ENCODE assay signal across 8 cellular contexts in genomic region chr17:47279062-47279801, GRCh38. TPM values are rescaled to one million over a fixed set of nuclear protein-coding genes. Genes with fewer than 3 reads are reported as not detected.
DNase-seq lines count a peak whose midpoint lies in the region; ATAC-seq, FAIRE-seq and TF ChIP-seq lines count a peak whose summit lies in the region.

No MANE protein-coding gene starts in this region.

- no peak overlapping the region for H3K4me3 Mint-ChIP-seq in neural progenitor cell
- H3K4me3 Mint-ChIP-seq in activated CD8-positive, alpha-beta memory T cell treated with anti-CD3 and anti-CD28 coated beads, Interleukin-2, amount 10 ng/mL, durations not matched to agents 7 days and 5 days: no peak overlapping the region

- no peaks in the 10 kb centered on the region for H4K20me1 ChIP-seq in OCI-LY3 (ENCODE audit: insufficient read depth, low read length)
- H4K20me1 ChIP-seq in neural progenitor cell (ENCODE audit: low read depth): no peaks in the 10 kb centered on the region

- H3K27ac ChIP-seq in OCI-LY3 (ENCODE audit: low read length): peak overlapping the region; percentile 65
- H3K27ac ChIP-seq in neural progenitor cell: no peak overlapping the region

- TF ChIP-seq POLR2A in GM12891 (IDR thresholded peaks at IDR 0.05; ENCODE audit: low read depth, low read length): no peak

- CTCF ChIA-PET in activated CD8-positive, alpha-beta memory T cell treated with anti-CD3 and anti-CD28 coated beads, Interleukin-2, amount 10 ng/mL, durations not matched to agents 7 days and 5 days (lab: Charles Lee): no interaction called here

- peak overlapping the region; percentile 71 for H3K4me3 ChIP-seq in OCI-LY3 (ENCODE audit: low read length)
- no peak overlapping the region for H3K4me3 ChIP-seq in epithelial cell of proximal tubule (ENCODE audit: low read depth, low read length)
- H3K4me3 ChIP-seq in neural progenitor cell: no peak overlapping the region

- H3K9me3 Mint-ChIP-seq in neural progenitor cell: no peaks in the 10 kb centered on the region
- no peaks in the 10 kb centered on the region for H3K9me3 Mint-ChIP-seq in activated CD8-positive, alpha-beta memory T cell treated with anti-CD3 and anti-CD28 coated beads, Interleukin-2, amount 10 ng/mL, durations not matched to agents 7 days and 5 days (ENCODE audit: low read depth)

- H3K4me2 ChIP-seq in OCI-LY3 (ENCODE audit: low read length): peak overlapping the region; percentile 98
- H3K4me2 ChIP-seq in neural progenitor cell: no peak overlapping the region

- H3K4me1 ChIP-seq in OCI-LY3 (ENCODE audit: low read length): peaks cover 46% of the 10 kb centered on the region
- peaks cover 20% of the 10 kb centered on the region for H3K4me1 ChIP-seq in neural progenitor cell

- H3K36me3 Mint-ChIP-seq in neural progenitor cell: no peaks in the 10 kb centered on the region
- H3K36me3 Mint-ChIP-seq in activated CD8-positive, alpha-beta memory T cell treated with anti-CD3 and anti-CD28 coated beads, Interleukin-2, amount 10 ng/mL, durations not matched to agents 7 days and 5 days: no peaks in the 10 kb centered on the region

- DNase-seq in GM12891 (ENCODE audit: insufficient read length, low spot score) (peak; percentile 61), epithelial cell of proximal tubule (ENCODE audit: low read depth) (peak; percentile 100), neural progenitor cell (ENCODE audit: low spot score) (no peak), middle frontal gyrus (ENCODE audit: extremely low spot score, low spot score) (no peak)
- DNase-seq in activated CD4-positive, alpha-beta T cell treated with anti-CD3 and anti-CD28 coated beads, Interleukin-2, amount 50 U/mL, for 4 hours: no peak
- DNase-seq in activated CD8-positive, alpha-beta memory T cell treated with anti-CD3 and anti-CD28 coated beads, Interleukin-2, amount 10 ng/mL, durations not matched to agents 7 days and 5 days: no peak

- H2AFZ ChIP-seq in OCI-LY3 (ENCODE audit: low read depth, low read length): peak overlapping the region; percentile 57
- H2AFZ ChIP-seq in neural progenitor cell (replicated peaks): no peak overlapping the region

- TF ChIP-seq CTCF in OCI-LY3 (IDR thresholded peaks at IDR 0.05; ENCODE audit: low read depth, low read length) (no peak), epithelial cell of proximal tubule (conservative IDR thresholded peaks at IDR 0.05; ENCODE audit: low read depth, low read length) (peak; percentile 23), neural progenitor cell (IDR thresholded peaks at IDR 0.05) (no peak)

- FAIRE-seq in GM12891 (lab: Jason Lieb, UNC): peak; percentile 92

- peaks cover 12% of the 10 kb centered on the region for H3K27me3 Mint-ChIP-seq in neural progenitor cell (ENCODE audit: insufficient read depth, low read depth)
- H3K27me3 Mint-ChIP-seq in activated CD8-positive, alpha-beta memory T cell treated with anti-CD3 and anti-CD28 coated beads, Interleukin-2, amount 10 ng/mL, durations not matched to agents 7 days and 5 days: peaks cover 10% of the 10 kb centered on the region

- peaks cover 7% of the 10 kb centered on the region for H3F3A ChIP-seq in neural progenitor cell (ENCODE audit: low read depth)

- peak overlapping the region; percentile 74 for H3K27ac Mint-ChIP-seq in neural progenitor cell
- no peak overlapping the region for H3K27ac Mint-ChIP-seq in activated CD8-positive, alpha-beta memory T cell treated with anti-CD3 and anti-CD28 coated beads, Interleukin-2, amount 10 ng/mL, durations not matched to agents 7 days and 5 days

- H3K36me3 ChIP-seq in OCI-LY3 (replicated peaks; ENCODE audit: low read depth, low read length) (no peaks in the 10 kb centered on the region), neural progenitor cell (no peaks in the 10 kb centered on the region)

- H3K9me3 ChIP-seq in OCI-LY3 (ENCODE audit: insufficient read depth, low read length) (no peaks in the 10 kb centered on the region), neural progenitor cell (ENCODE audit: low read depth) (no peaks in the 10 kb centered on the region)

- peak; percentile 75 for ATAC-seq in HG02642 (IDR thresholded peaks at IDR 0.05; ENCODE audit: poor library complexity, unreplicated experiment)
- no peak for ATAC-seq in activated CD8-positive, alpha-beta memory T cell treated with anti-CD3 and anti-CD28 coated beads, Interleukin-2, amount 10 ng/mL, durations not matched to agents 7 days and 5 days

- H3K79me2 ChIP-seq in OCI-LY3 (ENCODE audit: low read length) (no peaks in the 10 kb centered on the region), neural progenitor cell (ENCODE audit: low read depth) (no peaks in the 10 kb centered on the region)

- H3K4me1 Mint-ChIP-seq in neural progenitor cell: peaks cover 60% of the 10 kb centered on the region
- H3K4me1 Mint-ChIP-seq in activated CD8-positive, alpha-beta memory T cell treated with anti-CD3 and anti-CD28 coated beads, Interleukin-2, amount 10 ng/mL, durations not matched to agents 7 days and 5 days: peaks cover 6% of the 10 kb centered on the region

- H3K9ac ChIP-seq in OCI-LY3 (ENCODE audit: low read length) (peak overlapping the region; percentile 53), neural progenitor cell (no peak overlapping the region)

- H3K27me3 ChIP-seq in OCI-LY3 (ENCODE audit: low read depth, low read length): peaks cover 4% of the 10 kb centered on the region; the same call in 1 of the 2 replicates
- H3K27me3 ChIP-seq in neural progenitor cell: no peaks in the 10 kb centered on the region

TF ChIP-seq in GM12891, 5 proteins besides CTCF, POLR2A, EP300 and RAD21:
- TF ChIP-seq POU2F2 (IDR thresholded peaks at IDR 0.05; ENCODE audit: low read depth, low read length): 0 out of 2 replicates have a peak, but pooled peaks have one; percentile 37
- no peak for TF ChIP-seq PAX5 (IDR thresholded peaks at IDR 0.05; ENCODE audit: insufficient read depth, low read length, severe bottlenecking)
- peak; percentile 42; the same call in 1 of the 2 replicates for TF ChIP-seq POLR2AphosphoS5 (IDR thresholded peaks at IDR 0.05; ENCODE audit: low read depth, low read length)
- TF ChIP-seq SPI1 (IDR thresholded peaks at IDR 0.05; ENCODE audit: low read depth, low read length): peak; percentile 92
- TF ChIP-seq TAF1 (IDR thresholded peaks at IDR 0.05; ENCODE audit: low read depth, low read length): no peak; the same call in 1 of the 2 replicates
TF ChIP-seq in GM12891: peak in this region for 3.

RNA-seq across cellular contexts. Expression of gene ITGB3, which starts 25.6 kb away (rescaled TPM):
- 0.51 TPM for polyA plus RNA-seq in GM12891 (2012; ENCODE audit: low read depth, missing spikeins)
- total RNA-seq in epithelial cell of proximal tubule: 65.9 and 181 TPM in 2 replicates
- 0.47 TPM in 1 of 2 replicates, not detected in the other for total RNA-seq in neural progenitor cell (ENCODE audit: low replicate concordance)
- under 1 TPM; 0.21 to 0.93 TPM for total RNA-seq in activated CD8-positive, alpha-beta memory T cell treated with anti-CD3 and anti-CD28 coated beads, Interleukin-2, amount 10 ng/mL, durations not matched to agents 7 days and 5 days

RNA-seq across cellular contexts. Expression of gene EFCAB13, which starts 44.5 kb away (rescaled TPM):
- polyA plus RNA-seq in GM12891 (2012; ENCODE audit: low read depth, missing spikeins): 2.0 TPM
- 0.43 and 4.8 TPM in 2 replicates for total RNA-seq in epithelial cell of proximal tubule
- 1.1 and 2.7 TPM in 2 replicates for total RNA-seq in neural progenitor cell (ENCODE audit: low replicate concordance)
- total RNA-seq in activated CD8-positive, alpha-beta memory T cell treated with anti-CD3 and anti-CD28 coated beads, Interleukin-2, amount 10 ng/mL, durations not matched to agents 7 days and 5 days: 1 to 10 TPM; 5.9 to 9.1 TPM

Comparison
In these comparisons a context has a peak if more than half of its experiments do, and no peak if none do; other contexts are left out.
1. DNase-seq: peak in GM12891 (single experiment) and epithelial cell of proximal tubule (single experiment); none in neural progenitor cell (single experiment), middle frontal gyrus (single experiment), activated CD4-positive, alpha-beta T cell treated with anti-CD3 and anti-CD28 coated beads, Interleukin-2, amount 50 U/mL, for 4 hours (0 of 2) and activated CD8-positive, alpha-beta memory T cell treated with anti-CD3 and anti-CD28 coated beads, Interleukin-2, amount 10 ng/mL, durations not matched to agents 7 days and 5 days (single experiment).
2. RNA of gene ITGB3, which starts 25.6 kb away (total RNA-seq): 65.9 to 181 TPM in epithelial cell of proximal tubule; 0.21 to 0.93 TPM in activated CD8-positive, alpha-beta memory T cell treated with anti-CD3 and anti-CD28 coated beads, Interleukin-2, amount 10 ng/mL, durations not matched to agents 7 days and 5 days and 0.47 TPM in neural progenitor cell; every median in the first group is over 10 times any median in the second.